8 cellular contexts compared by ENCODE assay signal in genomic region chr11:15826826-15827225, GRCh38.
DNase-seq lines count a peak whose midpoint lies in the region; ATAC-seq, FAIRE-seq and TF ChIP-seq lines count a peak whose summit lies in the region.

No MANE protein-coding gene starts in this region.

- no peaks in the 10 kb centered on the region for H4K20me1 ChIP-seq in keratinocyte (ENCODE audit: control insufficient read depth, extremely low read depth, insufficient read depth, low read length)

- H3K4me2 ChIP-seq in keratinocyte (ENCODE audit: control insufficient read depth, extremely low read depth, insufficient read depth, low read depth, low read length) = no peak overlapping the region

- H3K4me1 ChIP-seq in keratinocyte (ENCODE audit: control insufficient read depth, extremely low read depth, insufficient read depth, low read length) = no peaks in the 10 kb centered on the region
- no peaks in the 10 kb centered on the region for H3K4me1 ChIP-seq in vagina
- no peaks in the 10 kb centered on the region for H3K4me1 ChIP-seq in CD4-positive, alpha-beta memory T cell (ENCODE audit: insufficient read depth, low read length)

- H3K4me3 Mint-ChIP-seq in activated naive CD8-positive, alpha-beta T cell treated with anti-CD3 and anti-CD28 coated beads for 36 hours = no peak overlapping the region
- H3K4me3 Mint-ChIP-seq in CD4-positive, alpha-beta memory T cell = no peak overlapping the region

- no peaks in the 10 kb centered on the region for H3K27me3 Mint-ChIP-seq in activated naive CD8-positive, alpha-beta T cell treated with anti-CD3 and anti-CD28 coated beads for 36 hours
- H3K27me3 Mint-ChIP-seq in CD4-positive, alpha-beta memory T cell = peaks cover 3 to 6% of the 10 kb centered on the region in 2 donors

- CTCF ChIA-PET in CD4-positive, alpha-beta memory T cell (lab: Charles Lee; ENCODE audit: partially characterized antibody) = no interaction called here

- TF ChIP-seq CTCF in keratinocyte (optimal IDR thresholded peaks at IDR 0.05 in 1 of 3, IDR thresholded peaks at IDR 0.05 in 1 of 3, conservative IDR thresholded peaks at IDR 0.05 in 1 of 3; ENCODE audit: extremely low read depth in 1 of 3, insufficient read depth in 2 of 3, low read length in 3 of 3) = peak; percentile 74 to 86 (median 78)
- peak in 2 of 3 experiments; percentile 12 to 15 for TF ChIP-seq CTCF in vagina (IDR thresholded peaks at IDR 0.05)

- ATAC-seq in GM18498 (IDR thresholded peaks at IDR 0.05; ENCODE audit: unreplicated experiment) = peak; percentile 55

- no peaks in the 10 kb centered on the region for H3K36me3 Mint-ChIP-seq in activated naive CD8-positive, alpha-beta T cell treated with anti-CD3 and anti-CD28 coated beads for 36 hours
- no peaks in the 10 kb centered on the region for H3K36me3 Mint-ChIP-seq in CD4-positive, alpha-beta memory T cell

- peak; percentile 5 for FAIRE-seq in keratinocyte (lab: Jason Lieb, UNC)

- POLR2A ChIA-PET in CD4-positive, alpha-beta memory T cell (lab: Charles Lee; ENCODE audit: partially characterized antibody) = no interaction called here

- intact Hi-C loops in vagina (cut with DNase I) = no loop called here
- intact Hi-C loops in CD4-positive, alpha-beta memory T cell (cut with micrococcal nuclease) = no loop called here

- no peaks in the 10 kb centered on the region for H3K9me3 ChIP-seq in keratinocyte (ENCODE audit: control insufficient read depth, low read depth, low read length)
- no peaks in the 10 kb centered on the region for H3K9me3 ChIP-seq in vagina
- H3K9me3 ChIP-seq in CD4-positive, alpha-beta memory T cell (ENCODE audit: control insufficient read depth in 1 of 2, low read length in 2 of 2) = no peaks in the 10 kb centered on the region

- H3K79me2 ChIP-seq in keratinocyte (ENCODE audit: control insufficient read depth, insufficient read depth, low read length) = no peaks in the 10 kb centered on the region

- H3K4me1 Mint-ChIP-seq in activated naive CD8-positive, alpha-beta T cell treated with anti-CD3 and anti-CD28 coated beads for 36 hours = no peaks in the 10 kb centered on the region
- H3K4me1 Mint-ChIP-seq in CD4-positive, alpha-beta memory T cell = no peaks in the 10 kb centered on the region

- no peak overlapping the region for H3K9ac ChIP-seq in keratinocyte (ENCODE audit: control insufficient read depth, extremely low read depth, insufficient read depth, low read length)

- H2AFZ ChIP-seq in keratinocyte (ENCODE audit: control insufficient read depth, low read length) = no peak overlapping the region

- DNase-seq in Ammon's horn (ENCODE audit: low spot score) (peak; percentile 34), HuH-7.5 (ENCODE audit: low spot score) (peak; percentile 6), keratinocyte (ENCODE audit: low read depth, low spot score) (no peak), vagina (ENCODE audit: extremely low spot score in 2 of 2) (no peak), cerebellar nuclear complex (lab: John Stamatoyannopoulos, UW) (no peak)
- DNase-seq in activated naive CD8-positive, alpha-beta T cell treated with anti-CD3 and anti-CD28 coated beads for 36 hours = peak; percentile 30
- DNase-seq in CD4-positive, alpha-beta memory T cell = no peak

- no peak for TF ChIP-seq POLR2A in vagina (IDR thresholded peaks at IDR 0.05)

- dilution Hi-C loops in keratinocyte (cut with MboI; ENCODE audit: extremely low pct_ligation_motif_present, low sequenced_read_pairs) = no loop called here

- no peaks in the 10 kb centered on the region for H3K9me3 Mint-ChIP-seq in activated naive CD8-positive, alpha-beta T cell treated with anti-CD3 and anti-CD28 coated beads for 36 hours
- peaks cover 0 to 3% (median 0%) of the 10 kb centered on the region in 8 donors for H3K9me3 Mint-ChIP-seq in CD4-positive, alpha-beta memory T cell

- H3K36me3 ChIP-seq in keratinocyte (ENCODE audit: control insufficient read depth in 2 of 2, extremely low read depth in 1 of 2, insufficient read depth in 2 of 2, low read length in 2 of 2) = no peaks in the 10 kb centered on the region
- no peaks in the 10 kb centered on the region for H3K36me3 ChIP-seq in vagina
- no peaks in the 10 kb centered on the region for H3K36me3 ChIP-seq in CD4-positive, alpha-beta memory T cell (ENCODE audit: insufficient read depth, low read length)

- H3K27ac Mint-ChIP-seq in activated naive CD8-positive, alpha-beta T cell treated with anti-CD3 and anti-CD28 coated beads for 36 hours = no peak overlapping the region
- H3K27ac Mint-ChIP-seq in CD4-positive, alpha-beta memory T cell = no peak overlapping the region

- H3K27ac ChIP-seq in keratinocyte (ENCODE audit: control insufficient read depth, insufficient read depth, low read length) = no peak overlapping the region
- H3K27ac ChIP-seq in vagina = no peak overlapping the region
- H3K27ac ChIP-seq in CD4-positive, alpha-beta memory T cell (ENCODE audit: low read depth, low read length) = no peak overlapping the region

- H3K9me1 ChIP-seq in keratinocyte (ENCODE audit: control insufficient read depth, extremely low read depth, insufficient read depth, low read length) = no peaks in the 10 kb centered on the region

- H3K27me3 ChIP-seq in keratinocyte (ENCODE audit: control insufficient read depth, extremely low read depth, insufficient read depth, low read length) (no peaks in the 10 kb centered on the region), vagina (no peaks in the 10 kb centered on the region)
- H3K27me3 ChIP-seq in CD4-positive, alpha-beta memory T cell (ENCODE audit: insufficient read depth, low read length) = no peaks in the 10 kb centered on the region

- H3K4me3 ChIP-seq in keratinocyte (ENCODE audit: control insufficient read depth in 2 of 3, extremely low read depth in 1 of 3, insufficient read depth in 2 of 3, low read depth in 1 of 3, low read length in 3 of 3) (no peak overlapping the region), vagina (no peak overlapping the region)
- no peak overlapping the region for H3K4me3 ChIP-seq in CD4-positive, alpha-beta memory T cell (ENCODE audit: low read length in 2 of 2)

Comparison
In these comparisons a context has a peak if more than half of its experiments do, and no peak if none do; other contexts are left out.
1. DNase-seq: peak in Ammon's horn (single experiment), HuH-7.5 (single experiment) and activated naive CD8-positive, alpha-beta T cell treated with anti-CD3 and anti-CD28 coated beads for 36 hours (single experiment); none in keratinocyte (single experiment), vagina (0 of 2), cerebellar nuclear complex (0 of 2) and CD4-positive, alpha-beta memory T cell (0 of 5).